Comparison of ENCODE assay signal across 10 cellular contexts in the genomic region with DNA sequence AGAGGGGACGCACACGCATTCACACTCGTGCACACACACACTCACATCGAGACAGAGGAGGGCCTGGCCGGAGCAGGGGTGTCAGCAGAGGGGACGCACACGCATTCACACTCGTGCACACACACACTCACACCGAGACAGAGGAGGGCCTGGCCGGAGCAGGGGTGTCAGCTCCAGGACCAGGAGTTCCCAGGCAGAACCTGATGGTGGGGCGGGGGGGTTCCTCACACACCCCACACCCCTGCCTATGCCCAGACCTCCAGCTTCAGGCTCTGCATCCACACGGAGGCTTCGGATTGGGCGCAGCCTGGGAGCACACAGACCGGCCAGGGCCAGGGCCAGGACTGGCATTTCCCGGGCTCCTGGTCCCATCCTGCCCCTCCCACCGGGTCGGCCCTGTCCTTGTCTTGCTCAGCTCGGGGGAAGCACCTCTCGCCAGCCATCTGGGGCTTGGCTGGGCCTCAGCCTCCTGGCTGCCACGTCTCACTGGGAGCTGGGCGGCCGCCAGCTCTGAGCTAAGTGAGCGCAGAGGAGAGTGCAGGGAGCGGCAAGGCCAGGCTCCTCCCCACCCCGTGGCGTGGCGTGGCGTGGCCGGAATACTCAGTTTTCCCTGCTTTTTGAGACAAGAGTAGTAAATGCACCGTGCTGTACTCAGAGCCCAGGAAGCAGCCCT. TPM values are rescaled to one million over a fixed set of nuclear protein-coding genes. Genes with fewer than 3 reads are reported as not detected.
A peak's percentile ranks its signal among the peaks of the same experiment; 100 is the strongest.
DNase-seq lines count a peak whose midpoint lies in the region; ATAC-seq and TF ChIP-seq lines count a peak whose summit lies in the region.
"Had no signal": no experiment of that assay in that cellular context is flagged by ENCODE, and none has a peak within 500 bp of the region (broad histone marks: within the 10 kb centered on the region; RNA-seq: fewer than 3 reads in every experiment).

No MANE protein-coding gene starts in this region.

- no peak overlapping the region for H3K4me2 ChIP-seq in neural progenitor cell

- POLR2A ChIA-PET in AG04450 (lab: Yijun Ruan, JAX): interaction anchor here (1.2 kb wide), 1 partner anchor 147 kb away, joined by 4 read pairs; no protein-coding TSS in a partner anchor

- H3K27me3 ChIP-seq in AG04450 (ENCODE audit: control insufficient read depth, insufficient read depth, low read length) (no peaks in the 10 kb centered on the region), neural progenitor cell (no peaks in the 10 kb centered on the region)

- H3K4me3 ChIP-seq in AG04450 (ENCODE audit: low read depth, low read length): 0 out of 2 replicates have a peak overlapping the region, but pooled peaks have one; percentile 17
- H3K4me3 ChIP-seq in neural progenitor cell: no peak overlapping the region

- H4K20me1 ChIP-seq in neural progenitor cell (ENCODE audit: low read depth): no peaks in the 10 kb centered on the region

- H3K36me3 Mint-ChIP-seq in neural progenitor cell: peaks cover 2% of the 10 kb centered on the region
- peaks cover 1% of the 10 kb centered on the region for H3K36me3 Mint-ChIP-seq in progenitor cell of endocrine pancreas (ENCODE audit: insufficient read depth)

- H3K4me3 Mint-ChIP-seq in neural progenitor cell: no peak overlapping the region
- H3K4me3 Mint-ChIP-seq in progenitor cell of endocrine pancreas (ENCODE audit: low read depth): no peak overlapping the region

- TF ChIP-seq CTCF in AG04450 (IDR thresholded peaks at IDR 0.05; ENCODE audit: low read depth, low read length) (no peak), neural progenitor cell (IDR thresholded peaks at IDR 0.05) (no peak), GM10266 (IDR thresholded peaks at IDR 0.05; ENCODE audit: control insufficient read depth, insufficient read depth, low read depth, missing control alignments) (no peak), progenitor cell of endocrine pancreas (IDR thresholded peaks at IDR 0.05; ENCODE audit: unreplicated experiment) (no peak)

- peaks cover 6% of the 10 kb centered on the region for H3K9me3 Mint-ChIP-seq in neural progenitor cell
- H3K9me3 Mint-ChIP-seq in progenitor cell of endocrine pancreas (ENCODE audit: low read depth): peaks cover 6% of the 10 kb centered on the region

- no peaks in the 10 kb centered on the region for H3K79me2 ChIP-seq in neural progenitor cell (ENCODE audit: low read depth)

- peak overlapping the region; percentile 87 for H3K27ac ChIP-seq in AG04450 (ENCODE audit: low read depth, low read length)
- no peak overlapping the region for H3K27ac ChIP-seq in neural progenitor cell

- H2AFZ ChIP-seq in neural progenitor cell (replicated peaks): no peak overlapping the region

- peak; percentile 92 for DNase-seq in AG04450 (ENCODE audit: low read depth, low spot score)
- DNase-seq in NCI-H2171 (lab: John Stamatoyannopoulos, UW): peak; percentile 31
- DNase-seq in fibroblast of peridontal ligament (ENCODE audit: extremely low read depth): peak; percentile 92
- DNase-seq in neural progenitor cell (ENCODE audit: low spot score): no peak
- DNase-seq in GM10266 (ENCODE audit: extremely low spot score): no peak
- no peak for DNase-seq in progenitor cell of endocrine pancreas (ENCODE audit: low spot score, unreplicated experiment)
- DNase-seq: small intestine had no signal

- H3F3A ChIP-seq in neural progenitor cell (ENCODE audit: low read depth): peaks cover 13% of the 10 kb centered on the region

- H3K4me1 Mint-ChIP-seq in neural progenitor cell (peaks cover 27% of the 10 kb centered on the region), progenitor cell of endocrine pancreas (ENCODE audit: low read depth) (no peaks in the 10 kb centered on the region)

- ATAC-seq in HG03442 (IDR thresholded peaks at IDR 0.05; ENCODE audit: unreplicated experiment): no peak
- ATAC-seq in HG02610 (IDR thresholded peaks at IDR 0.05; ENCODE audit: unreplicated experiment): no peak

- H3K9me3 ChIP-seq in AG04450 (ENCODE audit: control insufficient read depth, insufficient read depth, low read length): peaks cover 26% of the 10 kb centered on the region
- H3K9me3 ChIP-seq in neural progenitor cell (ENCODE audit: low read depth): no peaks in the 10 kb centered on the region

- peaks cover 15% of the 10 kb centered on the region for H3K4me1 ChIP-seq in neural progenitor cell

- H3K27ac Mint-ChIP-seq in neural progenitor cell: peak overlapping the region; percentile 91
- no peak overlapping the region for H3K27ac Mint-ChIP-seq in progenitor cell of endocrine pancreas

- H3K27me3 Mint-ChIP-seq in neural progenitor cell (ENCODE audit: insufficient read depth, low read depth): peaks cover 10% of the 10 kb centered on the region
- H3K27me3 Mint-ChIP-seq in progenitor cell of endocrine pancreas: peaks cover 9% of the 10 kb centered on the region

- CTCF ChIA-PET in AG04450 (lab: Charles Lee): interaction anchor here (0.7 to 1.8 kb wide), 2 partner anchors 8 to 146 kb away, joined by 3 to 5 read pairs; no protein-coding TSS in a partner anchor

- no peak overlapping the region for H3K9ac ChIP-seq in neural progenitor cell

- H3K36me3 ChIP-seq in neural progenitor cell: no peaks in the 10 kb centered on the region

RNA-seq across cellular contexts. Expression of gene ADAMTS2, which starts 31.3 kb away (rescaled TPM):
- polyA plus RNA-seq in AG04450 (2011; rRNA removed): 22.6 and 25.8 TPM in 2 replicates
- 29.3 and 33.0 TPM in 2 replicates for polyA minus RNA-seq in AG04450 (2011; rRNA and poly(A)+ RNA removed)
- 1.2 and 3.0 TPM in 2 replicates for total RNA-seq in neural progenitor cell (ENCODE audit: low replicate concordance)
- total RNA-seq in progenitor cell of endocrine pancreas: 2.1 and 2.5 TPM in 2 replicates
- total RNA-seq: endothelial cell of umbilical vein had no signal
- polyA plus RNA-seq: endothelial cell of umbilical vein had no signal

Comparison
In these comparisons a context has a peak if more than half of its experiments do, and no peak if none do; other contexts are left out.
1. DNase-seq: peak in AG04450 (single experiment), NCI-H2171 (single experiment) and fibroblast of peridontal ligament (single experiment); none in neural progenitor cell (single experiment), GM10266 (single experiment) and progenitor cell of endocrine pancreas (single experiment).